ENCODE assay signal across 28 cellular contexts in genomic region chr19:43435775-43436174, GRCh38. TPM values are rescaled to one million over a fixed set of nuclear protein-coding genes. Genes with fewer than 3 reads are reported as not detected.
"Had no signal": no experiment of that assay in that cellular context is flagged by ENCODE, and none has a peak within 500 bp of the region (broad histone marks: within the 10 kb centered on the region; RNA-seq: fewer than 3 reads in every experiment).

No MANE protein-coding gene starts in this region.

- DNase-seq: activated CD4-positive, alpha-beta T cell treated with anti-CD3 and anti-CD28 coated beads for 48 hours; activated CD8-positive, alpha-beta memory T cell treated with anti-CD3 and anti-CD28 coated beads, Interleukin-2, amount 10 ng/mL, durations not matched to agents 7 days and 5 days; activated CD8-positive, alpha-beta T cell treated with anti-CD3 and anti-CD28 coated beads for 36 hours; activated gamma-delta T cell; activated naive CD8-positive, alpha-beta T cell treated with anti-CD3 and anti-CD28 coated beads for 36 hours; activated T-cell treated with anti-CD3 and anti-CD28 coated beads for 4 hours; cortex of kidney; foreskin fibroblast; lower lobe of right lung; nephron progenitor cell; pancreas; right cardiac atrium; stimulated activated CD4-positive, alpha-beta T cell treated with anti-CD3 and anti-CD28 coated beads, Interleukin-4, amount 100 ng/mL, for 4 hours; substantia nigra; thyroid gland had no signal

- H3K4me3 ChIP-seq: breast epithelium, lower lobe of right lung, pancreas, thyroid gland had no signal

- H3K4me1 ChIP-seq: pancreas had no signal

- H3K36me3 Mint-ChIP-seq: activated naive CD8-positive, alpha-beta T cell treated with anti-CD3 and anti-CD28 coated beads for 36 hours had no signal

- H3K27ac ChIP-seq: breast epithelium, lower lobe of right lung, pancreas, thyroid gland had no signal

- H3K4me1 Mint-ChIP-seq: nephron progenitor cell had no signal

- H3K36me3 ChIP-seq: breast epithelium, lower lobe of right lung, pancreas, thyroid gland had no signal

- H3K4me3 Mint-ChIP-seq: activated CD8-positive, alpha-beta memory T cell treated with anti-CD3 and anti-CD28 coated beads, Interleukin-2, amount 10 ng/mL, durations not matched to agents 7 days and 5 days; activated CD8-positive, alpha-beta T cell treated with anti-CD3 and anti-CD28 coated beads for 36 hours; activated naive CD8-positive, alpha-beta T cell treated with anti-CD3 and anti-CD28 coated beads for 36 hours; activated T-helper 1 cell treated with anti-CD3 and anti-CD28 coated beads, Interleukin-12 subunit alpha, Interleukin-12 subunit beta, Interleukin-2, Interleukin-4 antibody, amounts not matched to agents 30 ng/mL and 10 ng/mL and 1 ng/mL, durations not matched to agents 14 hours and 24 hours and 36 hours; nephron progenitor cell; stimulated activated naive CD8-positive, alpha-beta T cell treated with anti-CD3 and anti-CD28 coated beads, Interleukin-15, Interleukin-2, amounts not matched to agents 100 ng/mL and 50 ng/mL, for 24 hours had no signal

- ATAC-seq: activated CD8-positive, alpha-beta memory T cell treated with anti-CD3 and anti-CD28 coated beads, Interleukin-2, amount 10 ng/mL, durations not matched to agents 7 days and 5 days; activated CD8-positive, alpha-beta T cell treated with anti-CD3 and anti-CD28 coated beads for 36 hours; left lobe of liver; lower lobe of right lung; pancreas; right cardiac atrium had no signal

- H3K27me3 ChIP-seq: breast epithelium, pancreas, thyroid gland had no signal

- H3K9me3 ChIP-seq: breast epithelium, lower lobe of right lung, pancreas, thyroid gland had no signal

- H3K27me3 Mint-ChIP-seq: activated CD8-positive, alpha-beta memory T cell treated with anti-CD3 and anti-CD28 coated beads, Interleukin-2, amount 10 ng/mL, durations not matched to agents 7 days and 5 days; activated CD8-positive, alpha-beta T cell treated with anti-CD3 and anti-CD28 coated beads for 36 hours; activated naive CD8-positive, alpha-beta T cell treated with anti-CD3 and anti-CD28 coated beads for 36 hours; stimulated activated naive CD8-positive, alpha-beta T cell treated with anti-CD3 and anti-CD28 coated beads, Interleukin-15, Interleukin-2, amounts not matched to agents 100 ng/mL and 50 ng/mL, for 24 hours had no signal

- H3K27ac Mint-ChIP-seq: activated CD8-positive, alpha-beta memory T cell treated with anti-CD3 and anti-CD28 coated beads, Interleukin-2, amount 10 ng/mL, durations not matched to agents 7 days and 5 days; activated CD8-positive, alpha-beta T cell treated with anti-CD3 and anti-CD28 coated beads for 36 hours; activated naive CD8-positive, alpha-beta T cell treated with anti-CD3 and anti-CD28 coated beads for 36 hours; activated T-helper 1 cell treated with anti-CD3 and anti-CD28 coated beads, Interleukin-12 subunit alpha, Interleukin-12 subunit beta, Interleukin-2, Interleukin-4 antibody, amounts not matched to agents 30 ng/mL and 10 ng/mL and 1 ng/mL, durations not matched to agents 14 hours and 24 hours and 36 hours; nephron progenitor cell; stimulated activated naive CD8-positive, alpha-beta T cell treated with anti-CD3 and anti-CD28 coated beads, Interleukin-15, Interleukin-2, amounts not matched to agents 100 ng/mL and 50 ng/mL, for 24 hours had no signal

- H3K9me3 Mint-ChIP-seq: activated CD8-positive, alpha-beta T cell treated with anti-CD3 and anti-CD28 coated beads for 36 hours; activated T-helper 1 cell treated with anti-CD3 and anti-CD28 coated beads, Interleukin-12 subunit alpha, Interleukin-12 subunit beta, Interleukin-2, Interleukin-4 antibody, amounts not matched to agents 30 ng/mL and 10 ng/mL and 1 ng/mL, durations not matched to agents 14 hours and 24 hours and 36 hours; stimulated activated naive CD8-positive, alpha-beta T cell treated with anti-CD3 and anti-CD28 coated beads, Interleukin-15, Interleukin-2, amounts not matched to agents 100 ng/mL and 50 ng/mL, for 24 hours had no signal

RNA-seq across cellular contexts. Expression of gene TEX101, which starts 21.1 kb away (rescaled TPM):
- total RNA-seq: activated CD8-positive, alpha-beta memory T cell treated with anti-CD3 and anti-CD28 coated beads, Interleukin-2, amount 10 ng/mL, durations not matched to agents 7 days and 5 days; activated CD8-positive, alpha-beta T cell treated with anti-CD3 and anti-CD28 coated beads for 36 hours; activated naive CD8-positive, alpha-beta T cell treated with anti-CD3 and anti-CD28 coated beads for 36 hours; activated T-helper 1 cell treated with anti-CD3 and anti-CD28 coated beads, Interleukin-12 subunit alpha, Interleukin-12 subunit beta, Interleukin-2, Interleukin-4 antibody, amounts not matched to agents 30 ng/mL and 10 ng/mL and 1 ng/mL, durations not matched to agents 14 hours and 24 hours and 36 hours; astrocyte; breast epithelium; cerebellum; epithelial cell of proximal tubule; fibroblast of lung; glomerular endothelial cell; kidney epithelial cell; left lobe of liver; lower lobe of right lung; pancreas; pulmonary artery endothelial cell; right cardiac atrium; T-helper 1 cell treated with Interleukin-12 subunit alpha and Interleukin-12 subunit beta and Interleukin-4 antibody, amounts not matched to agents 30 ng/mL and 1 ng/mL, for 36 hours; ureter had no signal
- polyA plus RNA-seq: fibroblast of lung, pancreas, right cardiac atrium had no signal

RNA-seq across cellular contexts. Expression of gene LYPD3, which starts 29.6 kb away (rescaled TPM):
- total RNA-seq: cerebellum, glomerular endothelial cell, pulmonary artery endothelial cell had no signal
